16 cellular contexts compared by ENCODE assay signal in the genomic region with DNA sequence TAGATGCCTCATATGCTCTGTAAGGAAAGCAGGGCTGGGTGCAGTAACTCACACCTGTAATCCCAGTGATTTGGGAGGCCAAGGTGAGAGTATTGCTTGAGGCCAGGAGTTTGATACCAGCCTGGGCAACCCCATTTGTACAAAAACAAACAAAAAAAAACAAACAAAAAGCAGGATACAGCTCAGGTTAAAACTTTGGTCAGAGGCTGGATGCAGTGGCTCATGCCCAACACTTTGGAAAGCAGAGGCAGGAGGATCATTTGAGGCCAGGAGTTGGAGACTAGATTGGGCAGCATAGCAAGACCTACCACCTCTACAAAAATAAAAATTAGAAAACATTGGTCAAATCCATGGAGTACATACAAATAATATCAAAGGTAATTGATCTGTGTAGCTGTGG. TPM values are rescaled to one million over a fixed set of nuclear protein-coding genes. Genes with fewer than 3 reads are reported as not detected.
DNase-seq lines count a peak whose midpoint lies in the region; ATAC-seq and TF ChIP-seq lines count a peak whose summit lies in the region.
"Had no signal": no experiment of that assay in that cellular context is flagged by ENCODE, and none has a peak within 500 bp of the region (broad histone marks: within the 10 kb centered on the region; RNA-seq: fewer than 3 reads in every experiment).

No MANE protein-coding gene starts in this region.

- no peak overlapping the region for H3K4me3 Mint-ChIP-seq in activated T-cell treated with anti-CD3 and anti-CD28 coated beads, Interleukin-2, amount 50 U/mL, for 72 hours
- no peak overlapping the region for H3K4me3 Mint-ChIP-seq in activated T-helper 17 cell treated with anti-CD3 and anti-CD28 coated beads, Interleukin-2, amount 50 U/mL, for 72 hours
- no peak overlapping the region for H3K4me3 Mint-ChIP-seq in stimulated activated effector memory CD8-positive, alpha-beta T cell treated with anti-CD3 and anti-CD28 coated beads, Interleukin-12 subunit alpha, Interleukin-12 subunit beta, amount 100 ng/mL, for 72 hours
- H3K4me3 Mint-ChIP-seq: CD4-positive, alpha-beta T cell; H9 had no signal

- H3K27me3 ChIP-seq in right lobe of liver = no peaks in the 10 kb centered on the region
- H3K27me3 ChIP-seq: BLaER1 treated with 17β-estradiol and CSF1 and Interleukin-3, amounts not matched to agents 10 nM and 100 nM had no signal

- H3K27me3 Mint-ChIP-seq in activated T-cell treated with anti-CD3 and anti-CD28 coated beads, Interleukin-2, amount 50 U/mL, for 72 hours (ENCODE audit: low read depth) = no peaks in the 10 kb centered on the region
- H3K27me3 Mint-ChIP-seq in activated T-helper 17 cell treated with anti-CD3 and anti-CD28 coated beads, Interleukin-2, amount 50 U/mL, for 72 hours = no peaks in the 10 kb centered on the region
- H3K27me3 Mint-ChIP-seq: CD4-positive, alpha-beta T cell had no signal

- peaks cover 0 to 3% of the 10 kb centered on the region in 2 donors for H3K36me3 Mint-ChIP-seq in activated T-cell treated with anti-CD3 and anti-CD28 coated beads, Interleukin-2, amount 50 U/mL, for 72 hours (ENCODE audit: insufficient read depth in 2 of 2)
- peaks cover 31% of the 10 kb centered on the region for H3K36me3 Mint-ChIP-seq in activated T-helper 17 cell treated with anti-CD3 and anti-CD28 coated beads, Interleukin-2, amount 50 U/mL, for 72 hours (ENCODE audit: low read depth)
- H3K36me3 Mint-ChIP-seq in stimulated activated effector memory CD8-positive, alpha-beta T cell treated with anti-CD3 and anti-CD28 coated beads, Interleukin-12 subunit alpha, Interleukin-12 subunit beta, amount 100 ng/mL, for 72 hours = peaks cover 18% of the 10 kb centered on the region

- TF ChIP-seq POLR2A in right lobe of liver (IDR thresholded peaks at IDR 0.05) = no peak

- no peaks in the 10 kb centered on the region for H3K9me3 ChIP-seq in right lobe of liver
- H3K9me3 ChIP-seq: BLaER1 treated with 17β-estradiol and CSF1 and Interleukin-3, amounts not matched to agents 10 nM and 100 nM had no signal

- H3K4me3 ChIP-seq in right lobe of liver = no peak overlapping the region
- H3K4me3 ChIP-seq: BLaER1 treated with 17β-estradiol and CSF1 and Interleukin-3, amounts not matched to agents 10 nM and 100 nM had no signal

- H3K9me3 Mint-ChIP-seq in activated T-cell treated with anti-CD3 and anti-CD28 coated beads, Interleukin-2, amount 50 U/mL, for 72 hours = no peaks in the 10 kb centered on the region
- no peaks in the 10 kb centered on the region for H3K9me3 Mint-ChIP-seq in activated T-helper 17 cell treated with anti-CD3 and anti-CD28 coated beads, Interleukin-2, amount 50 U/mL, for 72 hours
- H3K9me3 Mint-ChIP-seq in stimulated activated effector memory CD8-positive, alpha-beta T cell treated with anti-CD3 and anti-CD28 coated beads, Interleukin-12 subunit alpha, Interleukin-12 subunit beta, amount 100 ng/mL, for 72 hours = no peaks in the 10 kb centered on the region
- H3K9me3 Mint-ChIP-seq: CD4-positive, alpha-beta T cell; H9 had no signal

- ATAC-seq in activated T-cell treated with anti-CD3 and anti-CD28 coated beads, Interleukin-2, amount 50 U/mL, for 72 hours (replicated peaks in 1 of 2) = no peak
- ATAC-seq in activated T-helper 17 cell treated with anti-CD3 and anti-CD28 coated beads, Interleukin-2, amount 50 U/mL, for 72 hours (replicated peaks) = no peak
- ATAC-seq in right lobe of liver (peak; percentile 68 to 90 (median 84)), GM18511 (IDR thresholded peaks at IDR 0.05; ENCODE audit: unreplicated experiment) (no peak), GM21576 (IDR thresholded peaks at IDR 0.05; ENCODE audit: unreplicated experiment) (no peak)
- no peak for ATAC-seq in stimulated activated effector memory CD8-positive, alpha-beta T cell treated with anti-CD3 and anti-CD28 coated beads, Interleukin-12 subunit alpha, Interleukin-12 subunit beta, amount 100 ng/mL, for 72 hours

- intact Hi-C loops in right lobe of liver (cut with DNase I) = no loop called here

- TF ChIP-seq CTCF in right lobe of liver (IDR thresholded peaks at IDR 0.05) = no peak

- no peak for DNase-seq in activated T-cell treated with anti-CD3 and anti-CD28 coated beads, Interleukin-2, amount 50 U/mL, for 72 hours
- DNase-seq in activated T-cell treated with anti-CD3 and anti-CD28 coated beads for 4 hours (no peak), right lobe of liver (peak in 1 of 3 donors; percentile 46), amniotic stem cell (lab: John Stamatoyannopoulos, UW) (no peak)
- no peak for DNase-seq in stimulated activated effector memory CD8-positive, alpha-beta T cell treated with anti-CD3 and anti-CD28 coated beads, Interleukin-12 subunit alpha, Interleukin-12 subunit beta, amount 100 ng/mL, for 72 hours (ENCODE audit: low spot score in 2 of 2)
- DNase-seq: ACHN; Calu3; CD4-positive, alpha-beta T cell; DMS 273 treated with DMSO at 0.1 percent for 48 hours; GOT3; H9; IMR-90 had no signal

- H3K27ac Mint-ChIP-seq in activated T-cell treated with anti-CD3 and anti-CD28 coated beads, Interleukin-2, amount 50 U/mL, for 72 hours = peak overlapping the region; percentile 18
- peak overlapping the region; percentile 60 for H3K27ac Mint-ChIP-seq in activated T-helper 17 cell treated with anti-CD3 and anti-CD28 coated beads, Interleukin-2, amount 50 U/mL, for 72 hours
- H3K27ac Mint-ChIP-seq in stimulated activated effector memory CD8-positive, alpha-beta T cell treated with anti-CD3 and anti-CD28 coated beads, Interleukin-12 subunit alpha, Interleukin-12 subunit beta, amount 100 ng/mL, for 72 hours = peak overlapping the region; percentile 26
- H3K27ac Mint-ChIP-seq: CD4-positive, alpha-beta T cell had no signal

- peaks cover 33% of the 10 kb centered on the region for H3K4me1 Mint-ChIP-seq in activated T-cell treated with anti-CD3 and anti-CD28 coated beads, Interleukin-2, amount 50 U/mL, for 72 hours (ENCODE audit: low read depth)
- peaks cover 17% of the 10 kb centered on the region for H3K4me1 Mint-ChIP-seq in activated T-helper 17 cell treated with anti-CD3 and anti-CD28 coated beads, Interleukin-2, amount 50 U/mL, for 72 hours
- H3K4me1 Mint-ChIP-seq in stimulated activated effector memory CD8-positive, alpha-beta T cell treated with anti-CD3 and anti-CD28 coated beads, Interleukin-12 subunit alpha, Interleukin-12 subunit beta, amount 100 ng/mL, for 72 hours = peaks cover 35% of the 10 kb centered on the region

- peaks cover 0 to 15% (median 4%) of the 10 kb centered on the region in 4 donors for H3K4me1 ChIP-seq in right lobe of liver

- H3K36me3 ChIP-seq in right lobe of liver = no peaks in the 10 kb centered on the region

- no peak overlapping the region for H3K27ac ChIP-seq in right lobe of liver
- H3K27ac ChIP-seq: BLaER1 treated with 17β-estradiol and CSF1 and Interleukin-3, amounts not matched to agents 10 nM and 100 nM had no signal

RNA-seq across cellular contexts. Expression of gene CUL5, which starts 7.9 kb away (rescaled TPM):
- total RNA-seq in activated T-cell treated with anti-CD3 and anti-CD28 coated beads, Interleukin-2, amount 50 U/mL, for 72 hours = 10 to 100 TPM; 30.2 to 31.7 TPM
- 10 to 100 TPM; 32.3 to 34.4 TPM for total RNA-seq in activated T-helper 17 cell treated with anti-CD3 and anti-CD28 coated beads, Interleukin-2, amount 50 U/mL, for 72 hours
- total RNA-seq in right lobe of liver = 10 to 100 TPM; 14.0 to 20.2 (median 17.8) TPM

Comparison
In these comparisons a context has a peak if more than half of its experiments do, and no peak if none do; other contexts are left out.
1. ATAC-seq: peak in right lobe of liver (4 of 4); none in activated T-cell treated with anti-CD3 and anti-CD28 coated beads, Interleukin-2, amount 50 U/mL, for 72 hours (0 of 2), activated T-helper 17 cell treated with anti-CD3 and anti-CD28 coated beads, Interleukin-2, amount 50 U/mL, for 72 hours (single experiment), stimulated activated effector memory CD8-positive, alpha-beta T cell treated with anti-CD3 and anti-CD28 coated beads, Interleukin-12 subunit alpha, Interleukin-12 subunit beta, amount 100 ng/mL, for 72 hours (single experiment), GM18511 (single experiment) and GM21576 (single experiment).
2. Peak in every context shown above with its lines, with median percentiles within 50 percentile points of each other: H3K27ac Mint-ChIP-seq.